23 cellular contexts compared by ENCODE assay signal in genomic region chr16:23981429-23982399, GRCh38.
DNase-seq lines count a peak whose midpoint lies in the region; ATAC-seq, FAIRE-seq and TF ChIP-seq lines count a peak whose summit lies in the region.
"Had no signal": no experiment of that assay in that cellular context is flagged by ENCODE, and none has a peak within 500 bp of the region (broad histone marks: within the 10 kb centered on the region; RNA-seq: fewer than 3 reads in every experiment).

No MANE protein-coding gene starts in this region.

- H2BK5ac ChIP-seq in H1 (ENCODE audit: low read depth, low read length) = no peak overlapping the region

- H4K5ac ChIP-seq in H1 (ENCODE audit: insufficient read length, low read depth, low read length) = no peak overlapping the region

- no peak for TF ChIP-seq POLR2A in H1 (IDR thresholded peaks at IDR 0.05; ENCODE audit: control extremely low read depth in 1 of 2, low read depth in 2 of 2, low read length in 2 of 2)

- FAIRE-seq in H1 (lab: Jason Lieb, UNC) = no peak
- FAIRE-seq: A549, G401.6, HTR-8/SVneo had no signal

- no peak overlapping the region for H2BK15ac ChIP-seq in H1 (ENCODE audit: low read length)

- no peak for TF ChIP-seq CTCF in CD4-positive, alpha-beta T cell (IDR thresholded peaks at IDR 0.05)
- TF ChIP-seq CTCF in H1 (IDR thresholded peaks at IDR 0.05; ENCODE audit: control extremely low read depth in 1 of 3, insufficient read depth in 1 of 3, low read depth in 1 of 3, low read length in 3 of 3) = no peak

- no peak for TF ChIP-seq RAD21 in H1 (IDR thresholded peaks at IDR 0.05 in 1 of 2, conservative IDR thresholded peaks at IDR 0.05 in 1 of 2; ENCODE audit: low read depth in 2 of 2, low read length in 2 of 2)

- no peaks in the 10 kb centered on the region for H3K79me2 ChIP-seq in H1 (ENCODE audit: control insufficient read depth in 1 of 2, insufficient read depth in 2 of 2, low read length in 2 of 2)

- no peaks in the 10 kb centered on the region; the same call in 1 of the 2 replicates for H3K23me2 ChIP-seq in H1 (ENCODE audit: low read depth, low read length)

- H3K9ac ChIP-seq in SK-N-MC (ENCODE audit: insufficient read length) (no peak overlapping the region), H1 (replicated peaks in 1 of 4; ENCODE audit: extremely low read depth in 1 of 4, low read depth in 3 of 4, low read length in 3 of 4) (no peak overlapping the region)
- H3K9ac ChIP-seq: KMS-11 had no signal

- 63% methylated on average over 3 of the region's 4 CpGs; no CpG with 5 or more reads in 1 of the 2 experiments for WGBS in H1 (ENCODE audit: extremely low coverage in 1 of 2, insufficient coverage in 1 of 2, insufficient read length in 1 of 2, insufficient replicate concordance in 2 of 2, low coverage in 1 of 2, low lambda C conversion rate in 2 of 2, missing lambda C conversion rate in 1 of 2), 2 experiments

- H3K36me3 ChIP-seq in SK-N-MC (ENCODE audit: insufficient read depth, low read length) (no peaks in the 10 kb centered on the region), H1 (ENCODE audit: control insufficient read depth in 2 of 4, insufficient read depth in 4 of 4, low read length in 3 of 4) (no peaks in the 10 kb centered on the region)
- H3K36me3 ChIP-seq: SJCRH30 had no signal

- peaks cover 0 to 5% (median 3%) of the 10 kb centered on the region in 4 experiments; a peak in 1 of 7 replicates for H3K4me1 ChIP-seq in H1 (replicated peaks in 1 of 4; ENCODE audit: control insufficient read depth in 3 of 4, insufficient read depth in 4 of 4, low read length in 3 of 4)
- H3K4me1 ChIP-seq: A549, Caco-2, SJCRH30 had no signal

- no peak overlapping the region for H2BK12ac ChIP-seq in H1 (ENCODE audit: low read depth, low read length)

- H3K27ac Mint-ChIP-seq in CD4-positive, alpha-beta T cell = peak overlapping the region; percentile 51
- peak overlapping the region; percentile 88 for H3K27ac Mint-ChIP-seq in stimulated activated naive B cell treated with anti-CD40 and anti-IgM and Interleukin-4, amounts not matched to agents 10 μg/mL and 1 μg/mL and 100 μg/mL, for 72 hours

- H3K23ac ChIP-seq in H1 (ENCODE audit: insufficient read length) = no peak overlapping the region

- no peak overlapping the region for H4K91ac ChIP-seq in H1 (replicated peaks; ENCODE audit: insufficient read length, low read length)

- H2BK120ac ChIP-seq in H1 (replicated peaks; ENCODE audit: low read depth, low read length) = no peak overlapping the region

- H3K27me3 Mint-ChIP-seq in CD4-positive, alpha-beta T cell = no peaks in the 10 kb centered on the region
- no peaks in the 10 kb centered on the region for H3K27me3 Mint-ChIP-seq in stimulated activated naive B cell treated with anti-CD40 and anti-IgM and Interleukin-4, amounts not matched to agents 10 μg/mL and 1 μg/mL and 100 μg/mL, for 72 hours

- H3K27me3 ChIP-seq in CD4-positive, alpha-beta T cell (ENCODE audit: control insufficient read depth, insufficient read depth, low read length) = no peaks in the 10 kb centered on the region
- H3K27me3 ChIP-seq in H1 (replicated peaks in 1 of 4; ENCODE audit: control insufficient read depth in 3 of 4, extremely low read depth in 1 of 4, insufficient read depth in 3 of 4, low read length in 3 of 4) = no peaks in the 10 kb centered on the region
- H3K27me3 ChIP-seq: SJCRH30 had no signal

- H3K4ac ChIP-seq in H1 (replicated peaks; ENCODE audit: insufficient read length, low read depth, low read length) = no peak overlapping the region

- peaks cover 11% of the 10 kb centered on the region for H3K36me3 Mint-ChIP-seq in CD4-positive, alpha-beta T cell (ENCODE audit: low read depth)
- H3K36me3 Mint-ChIP-seq in stimulated activated naive B cell treated with anti-CD40 and anti-IgM and Interleukin-4, amounts not matched to agents 10 μg/mL and 1 μg/mL and 100 μg/mL, for 72 hours = peaks cover 13 to 17% of the 10 kb centered on the region in 2 donors

- no peak overlapping the region for H4K8ac ChIP-seq in H1 (ENCODE audit: extremely low read depth, insufficient read depth, low read length)

- H3K9me3 ChIP-seq in CD4-positive, alpha-beta T cell (ENCODE audit: control insufficient read depth, low read length) = no peaks in the 10 kb centered on the region
- no peaks in the 10 kb centered on the region for H3K9me3 ChIP-seq in SK-N-MC (ENCODE audit: low read depth, low read length)
- H3K9me3 ChIP-seq in H1 (ENCODE audit: insufficient read depth in 2 of 2, low read depth in 1 of 2, low read length in 1 of 2) = no peaks in the 10 kb centered on the region
- H3K9me3 ChIP-seq: A549, Caco-2, SJCRH30 had no signal

- H4K20me1 ChIP-seq in H1 (replicated peaks in 1 of 2; ENCODE audit: control insufficient read depth in 1 of 2, insufficient read depth in 2 of 2, low read length in 2 of 2) = no peaks in the 10 kb centered on the region

- TF ChIP-seq EP300 in H1 (IDR thresholded peaks at IDR 0.05; ENCODE audit: borderline replicate concordance in 1 of 2, low read depth in 2 of 2, low read length in 2 of 2) = no peak

- POLR2A ChIA-PET in CD4-positive, alpha-beta T cell (lab: Charles Lee) = no interaction called here
- POLR2A ChIA-PET in H1 (lab: Charles Lee; ENCODE audit: partially characterized antibody) = interaction anchor here (0.7 kb wide), 1 partner anchor 59 kb away, joined by 5 read pairs; no protein-coding TSS in a partner anchor

- H3K18ac ChIP-seq in H1 (ENCODE audit: extremely low read depth, low read length) = no peak overlapping the region

- H3K4me3 ChIP-seq in SK-N-MC = no peak overlapping the region
- no peak overlapping the region for H3K4me3 ChIP-seq in H1 (ENCODE audit: extremely low read depth in 1 of 4, insufficient read depth in 2 of 4, low read depth in 3 of 4, low read length in 4 of 4)
- H3K4me3 ChIP-seq: A549, PC-9, SJCRH30 had no signal

- H3K4me3 Mint-ChIP-seq in CD4-positive, alpha-beta T cell = no peak overlapping the region
- H3K4me3 Mint-ChIP-seq in stimulated activated naive B cell treated with anti-CD40 and anti-IgM and Interleukin-4, amounts not matched to agents 10 μg/mL and 1 μg/mL and 100 μg/mL, for 72 hours = no peak overlapping the region
- H3K4me3 Mint-ChIP-seq: CD8-positive, alpha-beta T cell had no signal

- H3K27ac ChIP-seq in CD4-positive, alpha-beta T cell (ENCODE audit: low read depth, low read length) = no peak overlapping the region
- H3K27ac ChIP-seq in SK-N-MC (peak overlapping the region; percentile 62; the same call in 1 of the 2 replicates), H1 (ENCODE audit: low read depth, low read length) (no peak overlapping the region)
- H3K27ac ChIP-seq: A549, KMS-11, PC-9, SJCRH30 had no signal

- no peak overlapping the region for H2BK20ac ChIP-seq in H1 (ENCODE audit: low read length)

- no peak overlapping the region for H3K4me2 ChIP-seq in H1 (ENCODE audit: insufficient read depth in 1 of 2, low read depth in 2 of 2, low read length in 2 of 2)
- H3K4me2 ChIP-seq: A549, KMS-11, PC-9 had no signal

- peaks cover 24% of the 10 kb centered on the region for H3K4me1 Mint-ChIP-seq in CD4-positive, alpha-beta T cell (ENCODE audit: low read depth)
- H3K4me1 Mint-ChIP-seq in stimulated activated naive B cell treated with anti-CD40 and anti-IgM and Interleukin-4, amounts not matched to agents 10 μg/mL and 1 μg/mL and 100 μg/mL, for 72 hours = peaks cover 34 to 65% of the 10 kb centered on the region in 2 donors

- H2AFZ ChIP-seq in H1 (ENCODE audit: low read length) = no peak overlapping the region
- H2AFZ ChIP-seq: PC-9 had no signal

- no peaks in the 10 kb centered on the region for H3K9me3 Mint-ChIP-seq in CD4-positive, alpha-beta T cell
- H3K9me3 Mint-ChIP-seq in stimulated activated naive B cell treated with anti-CD40 and anti-IgM and Interleukin-4, amounts not matched to agents 10 μg/mL and 1 μg/mL and 100 μg/mL, for 72 hours = no peaks in the 10 kb centered on the region
- H3K9me3 Mint-ChIP-seq: CD8-positive, alpha-beta T cell had no signal

- CTCF ChIA-PET in CD4-positive, alpha-beta T cell (lab: Charles Lee) = no interaction called here
- CTCF ChIA-PET in H1 (lab: Charles Lee; ENCODE audit: partially characterized antibody) = no interaction called here

- ATAC-seq in CD4-positive, alpha-beta T cell (ENCODE audit: poor library complexity) = no peak
- ATAC-seq in stimulated activated naive B cell treated with anti-CD40 and anti-IgM and Interleukin-4, amounts not matched to agents 10 μg/mL and 1 μg/mL and 100 μg/mL, for 72 hours (replicated peaks) = no peak
- ATAC-seq in HG03175 (IDR thresholded peaks at IDR 0.05; ENCODE audit: unreplicated experiment) = no peak
- ATAC-seq: A549; CD8-positive, alpha-beta T cell; Right ventricle myocardium inferior had no signal

- no peaks in the 10 kb centered on the region for H3K79me1 ChIP-seq in H1 (ENCODE audit: low read depth, low read length)

- DNase-seq in CD4-positive, alpha-beta T cell = no peak
- DNase-seq in SK-N-MC (ENCODE audit: low read depth, low spot score) = no peak
- DNase-seq in H1 (ENCODE audit: low read depth in 1 of 2, low spot score in 2 of 2) = no peak
- DNase-seq in stimulated activated naive B cell treated with anti-CD40 and anti-IgM and Interleukin-4, amounts not matched to agents 10 μg/mL and 1 μg/mL and 100 μg/mL, for 72 hours = no peak
- DNase-seq in NCI-H69 (lab: John Stamatoyannopoulos, UW) = no peak
- DNase-seq in hippocampal formation (lab: John Stamatoyannopoulos, UW) = no peak
- DNase-seq: AML-193; C1 segment of cervical spinal cord; Caco-2; CD8-positive, alpha-beta T cell; H7; MM.1S; NCI-H2029; NCI-H446; NCI-H526; PC-9; SJCRH30 had no signal

- no peak overlapping the region for H3K14ac ChIP-seq in H1 (ENCODE audit: insufficient read length)

- H2AK5ac ChIP-seq in H1 (ENCODE audit: low read depth, low read length) = peak overlapping the region; percentile 65; the same call in 1 of the 2 replicates

- intact Hi-C loops in CD4-positive, alpha-beta T cell (cut with DNase I, micrococcal nuclease) = no loop called here

- no peak overlapping the region for H3K56ac ChIP-seq in H1 (replicated peaks; ENCODE audit: insufficient read length, low read depth, low read length)

TF ChIP-seq in H1, 55 proteins besides CTCF, POLR2A, EP300 and RAD21 (continues in another document):
- TF ChIP-seq GABPA (IDR thresholded peaks at IDR 0.05; ENCODE audit: borderline replicate concordance, insufficient read depth, low read length) (no peak), EGR1 (IDR thresholded peaks at IDR 0.05; ENCODE audit: borderline replicate concordance, low read depth, low read length) (no peak), NRF1 (IDR thresholded peaks at IDR 0.05; ENCODE audit: low read depth, low read length) (no peak), SAP30 (IDR thresholded peaks at IDR 0.05; ENCODE audit: insufficient read depth, insufficient replicate concordance, low read length) (no peak), RXRA (IDR thresholded peaks at IDR 0.05; ENCODE audit: insufficient read depth, low read depth, low read length) (no peak), SUZ12 (IDR thresholded peaks at IDR 0.05; ENCODE audit: low read length) (no peak), BCL11A (IDR thresholded peaks at IDR 0.05; ENCODE audit: low read depth in 2 of 2, low read length in 2 of 2) (no peak), CEBPB (IDR thresholded peaks at IDR 0.05; ENCODE audit: low read depth, low read length) (no peak), KDM4A (IDR thresholded peaks at IDR 0.05; ENCODE audit: low read depth, low read length, severe bottlenecking) (no peak), SIRT6 (IDR thresholded peaks at IDR 0.05; ENCODE audit: low read length) (no peak), HDAC6 (IDR thresholded peaks at IDR 0.05; ENCODE audit: low read depth, low read length) (no peak)
